ENCODE assay signal across 9 cellular contexts in genomic region chr6:144217264-144217663, GRCh38.
DNase-seq lines count a peak whose midpoint lies in the region; FAIRE-seq and TF ChIP-seq lines count a peak whose summit lies in the region.
"Had no signal": no experiment of that assay in that cellular context is flagged by ENCODE, and none has a peak within 500 bp of the region (broad histone marks: within the 10 kb centered on the region; RNA-seq: fewer than 3 reads in every experiment).

No MANE protein-coding gene starts in this region.

- no peak overlapping the region for H3K27ac ChIP-seq in A673 (ENCODE audit: low read depth, low read length, poor library complexity, severe bottlenecking)
- H3K27ac ChIP-seq in HL-60 (replicated peaks), result peak overlapping the region; percentile 98
- H3K27ac ChIP-seq in astrocyte (ENCODE audit: low read depth, low read length), result no peak overlapping the region
- H3K27ac ChIP-seq in prostate gland, result peak overlapping the region in 1 of 2 donors; percentile 95

- peak overlapping the region; percentile 65 for H3K4me3 ChIP-seq in A673 (ENCODE audit: low read depth, low read length, poor library complexity, severe bottlenecking)
- H3K4me3 ChIP-seq in HL-60 (replicated peaks; ENCODE audit: insufficient read depth, low read length), result peak overlapping the region; percentile 52
- H3K4me3 ChIP-seq in astrocyte (ENCODE audit: insufficient read depth, low read depth, low read length), result peak overlapping the region; percentile 78
- H3K4me3 ChIP-seq in prostate gland, result peak overlapping the region in 1 of 2 donors; percentile 52

- no peak for DNase-seq in A673 (ENCODE audit: low spot score)
- DNase-seq in HL-60 (ENCODE audit: low read depth in 1 of 2, low spot score in 1 of 2), result peak in 1 of 2 experiments; percentile 24
- DNase-seq in astrocyte (ENCODE audit: low read depth), result no peak
- DNase-seq in mesothelial cell of epicardium (ENCODE audit: low spot score in 2 of 2, unreplicated experiment in 2 of 2), result no peak
- DNase-seq in prostate gland (ENCODE audit: low spot score), result no peak
- no peak for DNase-seq in NCI-H1436 treated with DMSO at 0.1 percent for 48 hours (lab: John Stamatoyannopoulos, UW)
- no peak for DNase-seq in NAMALWA (ENCODE audit: low spot score)
- DNase-seq in NCI-H1436 (lab: John Stamatoyannopoulos, UW), result no peak

- H3K27me3 Mint-ChIP-seq in astrocyte (ENCODE audit: low read depth, unreplicated experiment), result no peaks in the 10 kb centered on the region
- H3K27me3 Mint-ChIP-seq in mesothelial cell of epicardium (ENCODE audit: low read depth), result peaks cover 2% of the 10 kb centered on the region

- no peaks in the 10 kb centered on the region for H3K4me1 ChIP-seq in A673 (ENCODE audit: insufficient read depth, low read length, poor library complexity, severe bottlenecking)
- peaks cover 5% of the 10 kb centered on the region for H3K4me1 ChIP-seq in astrocyte (ENCODE audit: insufficient read depth, low read length)
- H3K4me1 ChIP-seq in prostate gland (replicated peaks), result peaks cover 6% of the 10 kb centered on the region

- POLR2A ChIA-PET in A673 (lab: Charles Lee; ENCODE audit: low non-redundant PET), result no interaction called here

- WGBS in prostate gland, result 61% methylated on average over 11 of the region's 11 CpGs

- H3K27ac Mint-ChIP-seq in astrocyte (ENCODE audit: unreplicated experiment) (peak overlapping the region; percentile 95), mesothelial cell of epicardium (peak overlapping the region; percentile 94)

- H3K4me3 Mint-ChIP-seq in astrocyte (ENCODE audit: unreplicated experiment), result peak overlapping the region; percentile 81
- peak overlapping the region; percentile 84 for H3K4me3 Mint-ChIP-seq in mesothelial cell of epicardium

- peaks cover 20% of the 10 kb centered on the region for H3K4me1 Mint-ChIP-seq in astrocyte (ENCODE audit: low read depth, unreplicated experiment)
- peaks cover 19% of the 10 kb centered on the region for H3K4me1 Mint-ChIP-seq in mesothelial cell of epicardium

- no peaks in the 10 kb centered on the region for H3K9me3 ChIP-seq in A673 (ENCODE audit: low read depth, low read length, poor library complexity, severe bottlenecking)
- no peaks in the 10 kb centered on the region for H3K9me3 ChIP-seq in astrocyte (ENCODE audit: insufficient read depth, low read depth, low read length)
- H3K9me3 ChIP-seq in prostate gland, result no peaks in the 10 kb centered on the region

- TF ChIP-seq POLR2A in prostate gland (IDR thresholded peaks at IDR 0.05), result no peak

- no peaks in the 10 kb centered on the region for H4K20me1 ChIP-seq in astrocyte (ENCODE audit: insufficient read depth, low read length)

- peak overlapping the region; percentile 84 for H3K9ac ChIP-seq in astrocyte (ENCODE audit: low read length)

- H3K9me3 Mint-ChIP-seq in astrocyte (ENCODE audit: unreplicated experiment), result no peaks in the 10 kb centered on the region
- H3K9me3 Mint-ChIP-seq in mesothelial cell of epicardium, result peaks cover 14% of the 10 kb centered on the region

- CTCF ChIA-PET in A673 (lab: Charles Lee), result no interaction called here

- peak overlapping the region; percentile 97 for H3K4me2 ChIP-seq in astrocyte (ENCODE audit: low read length)

- TF ChIP-seq CTCF in A673 (conservative IDR thresholded peaks at IDR 0.05; ENCODE audit: low read depth, low read length) (no peak), HL-60 (IDR thresholded peaks at IDR 0.05; ENCODE audit: insufficient read depth, low read length) (no peak), astrocyte (IDR thresholded peaks at IDR 0.05; ENCODE audit: insufficient read depth, low read depth, low read length) (no peak), mesothelial cell of epicardium (IDR thresholded peaks at IDR 0.05; ENCODE audit: unreplicated experiment) (no peak), prostate gland (IDR thresholded peaks at IDR 0.05) (no peak)

- no peaks in the 10 kb centered on the region for H3K36me3 ChIP-seq in A673 (ENCODE audit: insufficient read depth, low read length, poor library complexity, severe bottlenecking)
- no peaks in the 10 kb centered on the region for H3K36me3 ChIP-seq in astrocyte (ENCODE audit: insufficient read depth, low read length)
- no peaks in the 10 kb centered on the region for H3K36me3 ChIP-seq in prostate gland
- H3K36me3 ChIP-seq: esophagus squamous epithelium had no signal

- intact Hi-C loops in A673 (cut with micrococcal nuclease; ENCODE audit: unreplicated experiment) (loop anchor here (2.0 to 10.0 kb wide), 4 partner anchors 110 to 642 kb away; no protein-coding TSS in a partner anchor), prostate gland (cut with DNase I) (loop anchor here (5.0 to 10.0 kb wide), 4 partner anchors 70 to 372 kb away; partner anchors contain the start of genes LTV1, SF3B5 and UTRN)

- H3K27me3 ChIP-seq in A673 (replicated peaks; ENCODE audit: insufficient read depth, low read depth, low read length, poor library complexity), result no peaks in the 10 kb centered on the region
- H3K27me3 ChIP-seq in HL-60 (ENCODE audit: insufficient read depth, poor library complexity, severe bottlenecking), result no peaks in the 10 kb centered on the region
- H3K27me3 ChIP-seq in astrocyte (ENCODE audit: insufficient read depth, low read length), result no peaks in the 10 kb centered on the region
- no peaks in the 10 kb centered on the region for H3K27me3 ChIP-seq in prostate gland (replicated peaks; ENCODE audit: insufficient read depth)
- H3K27me3 ChIP-seq: esophagus squamous epithelium had no signal

- no peaks in the 10 kb centered on the region for H3K79me2 ChIP-seq in astrocyte (ENCODE audit: insufficient read depth, low read length)

- H2AFZ ChIP-seq in astrocyte (ENCODE audit: low read depth, low read length), result peak overlapping the region; percentile 55

- BruUV-seq in A673 (replicated peaks; lab: Mats Ljungman, UMichigan), result no TSS peak

- FAIRE-seq in astrocyte (lab: Jason Lieb, UNC), result no peak

- H3K36me3 Mint-ChIP-seq in astrocyte (ENCODE audit: low read depth, unreplicated experiment), result no peaks in the 10 kb centered on the region
- H3K36me3 Mint-ChIP-seq in mesothelial cell of epicardium, result no peaks in the 10 kb centered on the region
